7 cellular contexts compared by ENCODE assay signal in the genomic region with DNA sequence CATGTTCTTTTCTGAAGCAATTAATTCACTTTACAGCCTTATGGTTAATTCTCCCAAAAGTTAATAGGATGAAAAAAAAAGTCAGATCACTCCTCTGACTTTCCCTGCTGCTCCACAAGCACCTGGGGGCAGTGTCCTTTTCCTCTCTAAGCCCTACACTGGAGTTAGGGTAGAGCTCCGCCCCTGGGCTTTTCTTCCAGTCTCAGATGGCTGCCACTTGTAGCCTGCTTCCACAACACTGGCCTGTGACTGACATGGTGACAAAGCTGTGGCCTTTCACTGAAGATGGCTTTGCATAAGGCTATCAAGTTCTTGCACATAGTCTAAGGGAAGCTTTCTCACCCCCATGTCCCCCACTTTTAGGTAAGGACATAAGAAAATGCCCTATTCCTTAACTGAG. TPM values are rescaled to one million over a fixed set of nuclear protein-coding genes. Genes with fewer than 3 reads are reported as not detected.
DNase-seq lines count a peak whose midpoint lies in the region; ATAC-seq and TF ChIP-seq lines count a peak whose summit lies in the region.

No MANE protein-coding gene starts in this region.

- peaks cover 37% of the 10 kb centered on the region for H3K4me1 ChIP-seq in DOHH2 (ENCODE audit: control insufficient read depth, low read length)
- H3K4me1 ChIP-seq in HUES48 (ENCODE audit: control insufficient read depth, insufficient read depth, low read length): peaks cover 16% of the 10 kb centered on the region

- TF ChIP-seq CTCF in DOHH2 (IDR thresholded peaks at IDR 0.05; ENCODE audit: low read depth, low read length, poor library complexity, severe bottlenecking) (peak; percentile 20), nephron (IDR thresholded peaks at IDR 0.05; ENCODE audit: unreplicated experiment in 3 of 3) (no peak)

- H4K20me1 ChIP-seq in DOHH2 (ENCODE audit: control insufficient read depth, insufficient read depth, low read depth, low read length): no peaks in the 10 kb centered on the region

- H3K4me3 ChIP-seq in DOHH2 (ENCODE audit: low read length) (peak overlapping the region; percentile 1; the same call in 1 of the 2 replicates), HUES48 (ENCODE audit: low read depth, low read length) (no peak overlapping the region)

- peaks cover 32% of the 10 kb centered on the region for H3K79me2 ChIP-seq in DOHH2 (ENCODE audit: control insufficient read depth, low read length)

- H3K9me3 Mint-ChIP-seq in T-cell: no peaks in the 10 kb centered on the region
- H3K9me3 Mint-ChIP-seq in nephron: no peaks in the 10 kb centered on the region

- H3K4me1 Mint-ChIP-seq in T-cell: peaks cover 21 to 34% (median 26%) of the 10 kb centered on the region in 3 donors
- peaks cover 12% of the 10 kb centered on the region for H3K4me1 Mint-ChIP-seq in nephron

- CTCF ChIA-PET in T-cell (lab: Charles Lee): interaction anchor here in 1 of 2 donors (0.6 kb wide), 2 partner anchors 16 to 211 kb away, joined by 3 to 6 read pairs; no protein-coding TSS in a partner anchor

- no peak for ATAC-seq in T-cell (replicated peaks in 1 of 4)
- no peak for ATAC-seq in HG02610 (IDR thresholded peaks at IDR 0.05; ENCODE audit: unreplicated experiment)
- ATAC-seq in HG02870 (IDR thresholded peaks at IDR 0.05; ENCODE audit: unreplicated experiment): no peak

- no peaks in the 10 kb centered on the region for H3K27me3 Mint-ChIP-seq in T-cell
- no peaks in the 10 kb centered on the region for H3K27me3 Mint-ChIP-seq in nephron (ENCODE audit: low read depth)

- no peaks in the 10 kb centered on the region; the same call in 1 of the 2 replicates for H3F3A ChIP-seq in DOHH2 (ENCODE audit: control insufficient read depth, insufficient read depth)

- H3K27me3 ChIP-seq in DOHH2 (ENCODE audit: control insufficient read depth, low read length) (no peaks in the 10 kb centered on the region), HUES48 (ENCODE audit: control insufficient read depth, insufficient read depth, low read length) (no peaks in the 10 kb centered on the region)

- H3K9me2 ChIP-seq in DOHH2 (replicated peaks; ENCODE audit: control insufficient read depth, low read length): no peaks in the 10 kb centered on the region

- H3K9ac ChIP-seq in HUES48 (ENCODE audit: low read depth, low read length): no peak overlapping the region

- peak overlapping the region; percentile 99 for H3K4me2 ChIP-seq in DOHH2 (ENCODE audit: low read length)

- POLR2A ChIA-PET in T-cell (lab: Charles Lee): no interaction called here

- H3K36me3 Mint-ChIP-seq in T-cell: peaks cover under 1% of the 10 kb centered on the region
- H3K36me3 Mint-ChIP-seq in nephron (ENCODE audit: low read depth): peaks cover under 1% of the 10 kb centered on the region

- peak overlapping the region in 2 of 3 donors; percentile 21 to 52 for H3K4me3 Mint-ChIP-seq in T-cell
- H3K4me3 Mint-ChIP-seq in nephron: peak overlapping the region; percentile 59 to 68 (median 65)

- DNase-seq in T-cell: no peak
- DNase-seq in NK-92 treated with Interleukin-12 subunit alpha and Interleukin-12 subunit beta, amount 100 ng/mL, for 24 hours (lab: John Stamatoyannopoulos, UW): no peak

- H3K36me3 ChIP-seq in DOHH2 (ENCODE audit: control insufficient read depth, low read length) (peaks cover 5% of the 10 kb centered on the region; the same call in 1 of the 2 replicates), HUES48 (ENCODE audit: control insufficient read depth, insufficient read depth, low read length) (no peaks in the 10 kb centered on the region)

- H3K27ac Mint-ChIP-seq in T-cell (peak overlapping the region; percentile 58 to 62), nephron (peak overlapping the region; percentile 95 to 99 (median 99))

- H3K9me3 ChIP-seq in DOHH2 (ENCODE audit: control insufficient read depth, insufficient read depth, low read length): no peaks in the 10 kb centered on the region
- no peaks in the 10 kb centered on the region for H3K9me3 ChIP-seq in HUES48 (ENCODE audit: control insufficient read depth, insufficient read depth, low read length)

- H3K27ac ChIP-seq in DOHH2 (ENCODE audit: low read depth, low read length) (peak overlapping the region; percentile 67), HUES48 (ENCODE audit: low read depth, low read length) (peak overlapping the region; percentile 36)

RNA-seq across cellular contexts. Expression of gene MON1A, which starts 1.3 kb away (rescaled TPM):
- 10 to 100 TPM in 3 of 5 donors, 1 to 10 TPM in 2; 5.4 to 15.0 (median 11.7) TPM for total RNA-seq in T-cell

RNA-seq across cellular contexts. Expression of gene RBM6, which starts 9.0 kb away (rescaled TPM):
- total RNA-seq in T-cell: 100 to 1,000 TPM; 127 to 149 (median 140) TPM

RNA-seq across cellular contexts. Expression of gene MST1R, which starts 27.2 kb away (rescaled TPM):
- 1 to 10 TPM in 4 of 5 donors, under 1 TPM in 1; 0.59 to 1.6 (median 1.3) TPM for total RNA-seq in T-cell
